In genomic region chr7:140908351-140908750, GRCh38 we compare ENCODE assay signal across 7 cellular contexts.
"Had no signal": no experiment of that assay in that cellular context is flagged by ENCODE, and none has a peak within 500 bp of the region (broad histone marks: within the 10 kb centered on the region; RNA-seq: fewer than 3 reads in every experiment).

No MANE protein-coding gene starts in this region.

- ATAC-seq: GM12878 had no signal

- DNase-seq: GDM1, GF-D8 had no signal

- FAIRE-seq: G401.6, GM12878, GM12892, GM18507, GM19239 had no signal

- H3K4me3 ChIP-seq: GM12878 had no signal
